ENCODE assay signal across 24 cellular contexts in genomic region chr3:83317605-83318004, GRCh38.
"Had no signal": no experiment of that assay in that cellular context is flagged by ENCODE, and none has a peak within 500 bp of the region (broad histone marks: within the 10 kb centered on the region; RNA-seq: fewer than 3 reads in every experiment).

No MANE protein-coding gene starts in this region.

- H3K27ac ChIP-seq: epithelial cell of prostate, esophagus squamous epithelium, tibial nerve, WERI-Rb-1 had no signal

- H3K4me3 ChIP-seq: esophagus squamous epithelium, tibial nerve had no signal

- FAIRE-seq: astrocyte, frontal cortex, TTC549 had no signal

- DNase-seq: activated CD4-positive, alpha-beta memory T cell treated with anti-CD3 and anti-CD28 coated beads, Interleukin-2, amount 10 ng/mL, durations not matched to agents 7 days and 5 days; activated CD4-positive, alpha-beta T cell treated with anti-CD3 and anti-CD28 coated beads, Interleukin-2, amount 10 ng/mL, durations not matched to agents 24 days and 14 days; activated CD4-positive, CD25-positive, alpha-beta regulatory T cell treated with anti-CD3 and anti-CD28 coated beads, Interleukin-2, amount 50 U/mL, for 72 hours; activated CD8-positive, alpha-beta memory T cell treated with anti-CD3 and anti-CD28 coated beads, Interleukin-2, amount 50 U/mL, for 48 hours; activated gamma-delta T cell; activated naive CD4-positive, alpha-beta T cell treated with anti-CD3 and anti-CD28 coated beads, Interleukin-2, amount 10 ng/mL, durations not matched to agents 7 days and 5 days; activated naive CD8-positive, alpha-beta T cell treated with anti-CD3 and anti-CD28 coated beads, Interleukin-2, amount 10 ng/mL, durations not matched to agents 7 days and 5 days; activated T-cell treated with anti-CD3 and anti-CD28 coated beads, Interleukin-2, amount 50 U/mL, for 24 hours; central memory CD4-positive, alpha-beta T cell; esophagus squamous epithelium; immature natural killer cell; natural killer cell; posterior cingulate gyrus; right cardiac atrium; stimulated activated CD4-positive, alpha-beta T cell treated with anti-CD3 and anti-CD28 coated beads, Interleukin-15, amount 100 ng/mL, for 24 hours; stimulated activated CD4-positive, alpha-beta T cell treated with anti-CD3 and anti-CD28 coated beads, Interleukin-2, amount 100 ng/mL, for 24 hours; stimulated activated naive CD4-positive, alpha-beta T cell treated with Interleukin-2 at 50 U/mL for 16 hours; T-helper 9 cell; WERI-Rb-1 had no signal

- ATAC-seq: natural killer cell, right cardiac atrium had no signal

- H3K27me3 ChIP-seq: esophagus squamous epithelium, tibial nerve had no signal

- H3K36me3 ChIP-seq: esophagus squamous epithelium, tibial nerve, WERI-Rb-1 had no signal

- H3K9me3 ChIP-seq: esophagus squamous epithelium had no signal

- H3K4me1 ChIP-seq: esophagus squamous epithelium, tibial nerve had no signal
